In genomic region chr10:87960230-87960629, GRCh38 we compare ENCODE assay signal across 23 cellular contexts.
DNase-seq lines count a peak whose midpoint lies in the region; ATAC-seq, FAIRE-seq and TF ChIP-seq lines count a peak whose summit lies in the region.
"Had no signal": no experiment of that assay in that cellular context is flagged by ENCODE, and none has a peak within 500 bp of the region (broad histone marks: within the 10 kb centered on the region; RNA-seq: fewer than 3 reads in every experiment).

No MANE protein-coding gene starts in this region.

- no peak overlapping the region for H3K4me3 Mint-ChIP-seq in CD8-positive, alpha-beta T cell
- H3K4me3 Mint-ChIP-seq: activated CD8-positive, alpha-beta T cell treated with anti-CD3 and anti-CD28 coated beads, Interleukin-2, amount 10 ng/mL, durations not matched to agents 7 days and 5 days; activated T-cell treated with anti-CD3 and anti-CD28 coated beads, Interleukin-2, amount 50 U/mL, for 24 hours had no signal

- H3K27me3 ChIP-seq in RWPE2 (ENCODE audit: insufficient read depth, poor library complexity, severe bottlenecking) = no peaks in the 10 kb centered on the region
- H3K27me3 ChIP-seq in CD8-positive, alpha-beta T cell (ENCODE audit: insufficient read depth, low read length) = no peaks in the 10 kb centered on the region
- H3K27me3 ChIP-seq: cardiac muscle cell, esophagus muscularis mucosa, heart right ventricle, sigmoid colon, tibial artery had no signal

- peaks cover 51% of the 10 kb centered on the region for H3K36me3 ChIP-seq in RWPE2 (ENCODE audit: low read depth)
- peaks cover 17% of the 10 kb centered on the region for H3K36me3 ChIP-seq in CD8-positive, alpha-beta T cell (ENCODE audit: insufficient read depth, low read length)

- FAIRE-seq in urothelium cell line (lab: Jason Lieb, UNC) = no peak

- H3K27ac Mint-ChIP-seq in CD8-positive, alpha-beta T cell = no peak overlapping the region
- H3K27ac Mint-ChIP-seq: activated CD8-positive, alpha-beta T cell treated with anti-CD3 and anti-CD28 coated beads, Interleukin-2, amount 10 ng/mL, durations not matched to agents 7 days and 5 days; activated naive CD4-positive, alpha-beta T cell treated with anti-CD3 and anti-CD28 coated beads, Interleukin-2, amount 50 U/mL, for 72 hours; activated T-cell treated with anti-CD3 and anti-CD28 coated beads, Interleukin-2, amount 50 U/mL, for 24 hours had no signal

- no peaks in the 10 kb centered on the region for H3K9me3 ChIP-seq in RWPE2 (ENCODE audit: severe bottlenecking)
- no peaks in the 10 kb centered on the region for H3K9me3 ChIP-seq in CD8-positive, alpha-beta T cell (ENCODE audit: low read length)
- H3K9me3 ChIP-seq: esophagus muscularis mucosa, heart right ventricle, sigmoid colon, SK-N-SH, tibial artery had no signal

- H3K9me3 Mint-ChIP-seq in CD8-positive, alpha-beta T cell = no peaks in the 10 kb centered on the region
- H3K9me3 Mint-ChIP-seq: activated naive CD4-positive, alpha-beta T cell treated with anti-CD3 and anti-CD28 coated beads, Interleukin-2, amount 50 U/mL, for 72 hours; activated T-cell treated with anti-CD3 and anti-CD28 coated beads, Interleukin-2, amount 50 U/mL, for 24 hours had no signal

- intact Hi-C loops in CD8-positive, alpha-beta T cell (cut with DNase I, micrococcal nuclease) = loop anchor here in 1 of 2 experiments (10.0 kb wide), 1 partner anchor 135 kb away; no protein-coding TSS in a partner anchor

- no peak overlapping the region for H3K4me3 ChIP-seq in RWPE2 (ENCODE audit: severe bottlenecking)
- no peak overlapping the region for H3K4me3 ChIP-seq in epithelial cell of esophagus (ENCODE audit: low read length)
- no peak overlapping the region for H3K4me3 ChIP-seq in CD8-positive, alpha-beta T cell (ENCODE audit: low read depth, low read length)
- H3K4me3 ChIP-seq: cardiac muscle cell, esophagus muscularis mucosa, heart right ventricle, lung, sigmoid colon, tibial artery had no signal

- TF ChIP-seq CTCF in RWPE2 (IDR thresholded peaks at IDR 0.05; ENCODE audit: poor library complexity, severe bottlenecking) = no peak
- no peak for TF ChIP-seq CTCF in epithelial cell of esophagus (IDR thresholded peaks at IDR 0.05; ENCODE audit: insufficient read depth, low read depth, low read length, missing control alignments)
- TF ChIP-seq CTCF in CD8-positive, alpha-beta T cell (IDR thresholded peaks at IDR 0.05) = no peak

- DNase-seq in HCEC 1CT = peak; percentile 75
- no peak for DNase-seq in RWPE2 (ENCODE audit: low spot score)
- DNase-seq in epithelial cell of esophagus (ENCODE audit: low read depth) = peak; percentile 80
- DNase-seq in pulmonary artery endothelial cell (ENCODE audit: low read depth, low spot score) = peak; percentile 20
- DNase-seq in CD8-positive, alpha-beta T cell = no peak
- no peak for DNase-seq in H4 (ENCODE audit: low spot score)
- DNase-seq in urothelium cell line (ENCODE audit: low spot score) = no peak
- DNase-seq: activated CD8-positive, alpha-beta T cell treated with anti-CD3 and anti-CD28 coated beads, Interleukin-2, amount 10 ng/mL, durations not matched to agents 7 days and 5 days; activated T-cell treated with anti-CD3 and anti-CD28 coated beads, Interleukin-2, amount 50 U/mL, for 24 hours; heart right ventricle; MM.1S; NCI-H1694; PC-3; sigmoid colon; SK-N-SH; stimulated activated naive CD4-positive, alpha-beta T cell; tibial artery had no signal

- peaks cover 53% of the 10 kb centered on the region for H3K36me3 Mint-ChIP-seq in CD8-positive, alpha-beta T cell

- POLR2A ChIA-PET in CD8-positive, alpha-beta T cell (lab: Charles Lee) = no interaction called here

- peak; percentile 80 for ATAC-seq in RWPE2 (ENCODE audit: low read depth)
- ATAC-seq in HG03520 (IDR thresholded peaks at IDR 0.05; ENCODE audit: unreplicated experiment) = no peak
- ATAC-seq in CD8-positive, alpha-beta T cell = no peak
- ATAC-seq: activated CD8-positive, alpha-beta T cell treated with anti-CD3 and anti-CD28 coated beads, Interleukin-2, amount 10 ng/mL, durations not matched to agents 7 days and 5 days; activated naive CD4-positive, alpha-beta T cell treated with anti-CD3 and anti-CD28 coated beads, Interleukin-2, amount 50 U/mL, for 72 hours; heart right ventricle; PC-3 had no signal

- peaks cover 17% of the 10 kb centered on the region for H3K4me1 Mint-ChIP-seq in CD8-positive, alpha-beta T cell (ENCODE audit: low read depth)

- H3K27me3 Mint-ChIP-seq in CD8-positive, alpha-beta T cell (ENCODE audit: low read depth) = no peaks in the 10 kb centered on the region
- H3K27me3 Mint-ChIP-seq: activated T-cell treated with anti-CD3 and anti-CD28 coated beads, Interleukin-2, amount 50 U/mL, for 24 hours had no signal

- CTCF ChIA-PET in CD8-positive, alpha-beta T cell (lab: Charles Lee) = no interaction called here

- H3K4me1 ChIP-seq in RWPE2 (ENCODE audit: insufficient read depth, poor library complexity, severe bottlenecking) = peaks cover 21% of the 10 kb centered on the region
- no peaks in the 10 kb centered on the region for H3K4me1 ChIP-seq in CD8-positive, alpha-beta T cell (ENCODE audit: insufficient read depth, low read length)
- H3K4me1 ChIP-seq: parathyroid adenoma had no signal

- H3K27ac ChIP-seq in RWPE2 (ENCODE audit: poor library complexity, severe bottlenecking) = peak overlapping the region; percentile 75
- H3K27ac ChIP-seq in CD8-positive, alpha-beta T cell (ENCODE audit: low read depth, low read length) = no peak overlapping the region
- H3K27ac ChIP-seq: cardiac muscle cell, esophagus muscularis mucosa, parathyroid adenoma, sigmoid colon had no signal

Comparison
In these comparisons a context has a peak if more than half of its experiments do, and no peak if none do; other contexts are left out.
1. DNase-seq: peak in HCEC 1CT (single experiment), epithelial cell of esophagus (single experiment) and pulmonary artery endothelial cell (single experiment); none in RWPE2 (single experiment), CD8-positive, alpha-beta T cell (0 of 7), H4 (single experiment) and urothelium cell line (single experiment).